9 cellular contexts compared by ENCODE assay signal in the genomic region with DNA sequence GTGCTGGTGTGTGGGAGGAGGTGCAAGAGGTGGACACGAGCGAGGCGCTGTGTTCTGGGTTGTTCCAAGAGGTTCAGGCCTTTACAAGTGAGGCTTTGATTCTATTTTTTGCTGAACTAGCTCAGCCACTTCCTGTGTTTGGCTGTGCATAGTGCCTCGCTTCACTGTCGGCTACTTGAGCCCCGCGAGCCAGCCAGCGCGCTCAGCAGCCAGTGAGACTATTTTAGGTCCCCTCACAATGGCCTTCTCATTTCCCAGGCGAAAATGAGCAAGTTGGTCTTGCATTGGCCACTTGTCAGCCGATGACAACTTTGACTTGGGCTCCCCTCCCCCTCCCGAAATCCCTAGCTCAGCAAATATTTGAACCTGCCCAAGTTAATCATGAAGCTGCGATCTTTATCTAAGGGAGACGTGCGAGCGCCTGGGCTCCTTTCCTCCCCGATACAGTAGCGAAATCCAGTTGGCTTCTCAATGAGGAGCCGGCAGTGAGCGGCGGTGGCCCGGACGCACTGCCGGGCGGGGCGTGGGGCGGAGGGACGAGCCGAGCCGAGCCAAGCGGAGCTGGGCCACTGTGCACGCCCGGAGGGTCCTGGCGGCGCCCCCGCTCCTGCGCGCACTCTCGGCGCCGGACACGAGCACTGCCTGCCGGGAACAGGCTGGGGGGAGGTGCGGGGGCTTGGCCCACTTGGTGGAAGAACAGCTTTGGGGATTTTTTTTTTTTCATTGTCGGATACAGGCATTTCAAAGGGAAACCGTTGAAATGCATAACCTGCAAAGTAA.
A peak's percentile ranks its signal among the peaks of the same experiment; 100 is the strongest.
DNase-seq lines count a peak whose midpoint lies in the region; ATAC-seq and TF ChIP-seq lines count a peak whose summit lies in the region.
"Had no signal": no experiment of that assay in that cellular context is flagged by ENCODE, and none has a peak within 500 bp of the region (broad histone marks: within the 10 kb centered on the region; RNA-seq: fewer than 3 reads in every experiment).

No MANE protein-coding gene starts in this region.

- peak overlapping the region; percentile 90 for H3K27ac Mint-ChIP-seq in activated naive CD8-positive, alpha-beta T cell treated with anti-CD3 and anti-CD28 coated beads for 36 hours

- TF ChIP-seq CTCF in AG04450 (IDR thresholded peaks at IDR 0.05; ENCODE audit: low read depth, low read length), result no peak
- no peak for TF ChIP-seq CTCF in osteoblast (IDR thresholded peaks at IDR 0.05; ENCODE audit: extremely low read depth, low read depth, low read length)

- peaks cover 46% of the 10 kb centered on the region for H3K4me1 ChIP-seq in osteoblast (ENCODE audit: insufficient read depth, low read length)

- H3K4me2 ChIP-seq in osteoblast (ENCODE audit: insufficient read depth, low read length), result peak overlapping the region; percentile 89

- POLR2A ChIA-PET in AG04450 (lab: Yijun Ruan, JAX), result interaction anchor here (0.5 to 0.6 kb wide), 2 partner anchors 28 to 675 kb away, joined by 3 read pairs; no protein-coding TSS in a partner anchor

- intact Hi-C loops in Right ventricle myocardium inferior (cut with DNase I), result loop anchor here (2.0 to 5.0 kb wide), 4 partner anchors 55 to 719 kb away; partner anchors contain the start of gene PIK3R1

- no peaks in the 10 kb centered on the region for H3K27me3 Mint-ChIP-seq in activated naive CD8-positive, alpha-beta T cell treated with anti-CD3 and anti-CD28 coated beads for 36 hours

- H4K20me1 ChIP-seq in osteoblast (ENCODE audit: insufficient read depth, low read length), result no peaks in the 10 kb centered on the region

- H3K4me3 Mint-ChIP-seq in activated naive CD8-positive, alpha-beta T cell treated with anti-CD3 and anti-CD28 coated beads for 36 hours, result peak overlapping the region; percentile 80

- CTCF ChIA-PET in AG04450 (lab: Charles Lee), result interaction anchor here (1.0 to 3.3 kb wide), 8 partner anchors 13 to 674 kb away, joined by 3 to 46 read pairs (median 16); no protein-coding TSS in a partner anchor

- H3K4me3 ChIP-seq in AG04450 (ENCODE audit: low read depth, low read length), result peak overlapping the region; percentile 61
- peak overlapping the region; percentile 78 for H3K4me3 ChIP-seq in osteoblast (ENCODE audit: insufficient read depth, low read length)

- peaks cover 13% of the 10 kb centered on the region for H3K79me2 ChIP-seq in osteoblast (ENCODE audit: insufficient read depth, low read length)

- peak overlapping the region; percentile 22 for H3K27ac ChIP-seq in AG04450 (ENCODE audit: low read depth, low read length)
- peak overlapping the region; percentile 70 for H3K27ac ChIP-seq in osteoblast (ENCODE audit: low read depth, low read length)

- peak overlapping the region; percentile 77 for H2AFZ ChIP-seq in osteoblast (ENCODE audit: low read length)

- peaks cover 3% of the 10 kb centered on the region for H3K36me3 ChIP-seq in osteoblast (ENCODE audit: insufficient read depth, low read length)

- DNase-seq in AG04450 (ENCODE audit: low read depth, low spot score) (no peak), SHP77 treated with DMSO at 0.1 percent for 48 hours (lab: John Stamatoyannopoulos, UW) (peak; percentile 39), Right ventricle myocardium inferior (ENCODE audit: missing footprints) (peak; percentile 84), osteoblast (ENCODE audit: insufficient read length, low spot score, missing footprints) (peak; percentile 79), ureter (ENCODE audit: low spot score) (peak; percentile 75)
- DNase-seq in activated naive CD8-positive, alpha-beta T cell treated with anti-CD3 and anti-CD28 coated beads for 36 hours, result peak; percentile 52

- H3K4me1 Mint-ChIP-seq in activated naive CD8-positive, alpha-beta T cell treated with anti-CD3 and anti-CD28 coated beads for 36 hours, result peaks cover 78% of the 10 kb centered on the region

- H3K27me3 ChIP-seq in AG04450 (ENCODE audit: control insufficient read depth, insufficient read depth, low read length), result no peaks in the 10 kb centered on the region
- no peaks in the 10 kb centered on the region for H3K27me3 ChIP-seq in osteoblast (ENCODE audit: insufficient read depth, low read length)

- peaks cover 32% of the 10 kb centered on the region for H3K36me3 Mint-ChIP-seq in activated naive CD8-positive, alpha-beta T cell treated with anti-CD3 and anti-CD28 coated beads for 36 hours

- H3K9me3 ChIP-seq in AG04450 (ENCODE audit: control insufficient read depth, insufficient read depth, low read length), result no peaks in the 10 kb centered on the region
- H3K9me3 ChIP-seq in osteoblast (ENCODE audit: low read depth, low read length), result no peaks in the 10 kb centered on the region

- H3K9me3 Mint-ChIP-seq in activated naive CD8-positive, alpha-beta T cell treated with anti-CD3 and anti-CD28 coated beads for 36 hours, result no peaks in the 10 kb centered on the region

- ATAC-seq in GM18873 (IDR thresholded peaks at IDR 0.05; ENCODE audit: low FRiP score, unreplicated experiment) (peak; percentile 77), HG03108 (IDR thresholded peaks at IDR 0.05; ENCODE audit: unreplicated experiment) (peak; percentile 74), Right ventricle myocardium inferior (peak; percentile 85)
- ATAC-seq: HCT116 had no signal
